8 cellular contexts compared by ENCODE assay signal in genomic region chr21:45555557-45556301, GRCh38. TPM values are rescaled to one million over a fixed set of nuclear protein-coding genes. Genes with fewer than 3 reads are reported as not detected.
DNase-seq lines count a peak whose midpoint lies in the region; ATAC-seq and TF ChIP-seq lines count a peak whose summit lies in the region.

No MANE protein-coding gene starts in this region.

- no peaks in the 10 kb centered on the region; the same call in 1 of the 2 replicates for H3K36me3 ChIP-seq in iPS DF 6.9 (ENCODE audit: control insufficient read depth, insufficient read depth, low read length)
- no peaks in the 10 kb centered on the region for H3K36me3 ChIP-seq in gastrocnemius medialis

- intact Hi-C loops in activated CD4-positive, alpha-beta memory T cell treated with anti-CD3 and anti-CD28 coated beads for 36 hours (cut with micrococcal nuclease), result loop anchor here (1.0 kb wide), 2 partner anchors 37 to 41 kb away; no protein-coding TSS in a partner anchor
- intact Hi-C loops in MCF 10A (cut with micrococcal nuclease) (loop anchor here (1.0 kb wide), 3 partner anchors 41 to 263 kb away; no protein-coding TSS in a partner anchor), gastrocnemius medialis (cut with DNase I; ENCODE audit: low total_unique reads) (loop anchor here (1.0 to 5.0 kb wide), 3 partner anchors 41 to 367 kb away; no protein-coding TSS in a partner anchor)

- H3K9me3 Mint-ChIP-seq in activated CD4-positive, alpha-beta memory T cell treated with anti-CD3 and anti-CD28 coated beads, Interleukin-2, amount 10 ng/mL, durations not matched to agents 7 days and 5 days, result no peaks in the 10 kb centered on the region
- H3K9me3 Mint-ChIP-seq in activated CD4-positive, alpha-beta memory T cell treated with anti-CD3 and anti-CD28 coated beads for 36 hours, result no peaks in the 10 kb centered on the region
- no peaks in the 10 kb centered on the region for H3K9me3 Mint-ChIP-seq in MCF 10A (ENCODE audit: unreplicated experiment)

- no peaks in the 10 kb centered on the region for H3K27me3 ChIP-seq in iPS DF 6.9 (ENCODE audit: control insufficient read depth, insufficient read depth, low read length)
- peaks cover under 1 to 6% (median 6%) of the 10 kb centered on the region in 3 donors for H3K27me3 ChIP-seq in gastrocnemius medialis

- H3K4me3 ChIP-seq in iPS DF 6.9 (ENCODE audit: low read length) (peak overlapping the region; percentile 27; the same call in 1 of the 2 replicates), gastrocnemius medialis (peak overlapping the region; percentile 43 to 79 (median 52))

- WGBS in iPS DF 6.9 (ENCODE audit: insufficient coverage, insufficient read length), result no CpG with 5 or more reads among the region's 62 CpGs

- in situ Hi-C loops in gastrocnemius medialis (cut with MboI; ENCODE audit: low sequenced_read_pairs in 4 of 4), result loop anchor here (10.0 to 25.0 kb wide), 2 partner anchors 257 to 259 kb away; no protein-coding TSS in a partner anchor

- H3K9me3 ChIP-seq in iPS DF 6.9 (ENCODE audit: control insufficient read depth, insufficient read depth, low read length) (no peaks in the 10 kb centered on the region), gastrocnemius medialis (no peaks in the 10 kb centered on the region)

- CTCF ChIA-PET in activated CD4-positive, alpha-beta memory T cell treated with anti-CD3 and anti-CD28 coated beads, Interleukin-2, amount 10 ng/mL, durations not matched to agents 7 days and 5 days (lab: Charles Lee), result interaction anchor here (0.8 to 1.6 kb wide), 8 partner anchors 12 to 324 kb away, joined by 3 to 16 read pairs (median 4); no protein-coding TSS in a partner anchor
- CTCF ChIA-PET in activated CD4-positive, alpha-beta memory T cell treated with anti-CD3 and anti-CD28 coated beads for 36 hours (lab: Charles Lee), result interaction anchor here (0.6 to 1.2 kb wide), 5 partner anchors 17 to 264 kb away, joined by 3 to 8 read pairs (median 3); no protein-coding TSS in a partner anchor
- CTCF ChIA-PET in MCF 10A (lab: Yijun Ruan, JAX), result interaction anchor here (0.6 to 4.8 kb wide), 22 partner anchors 14 to 1821 kb away, joined by 3 to 53 read pairs (median 4); no protein-coding TSS in a partner anchor

- POLR2A ChIA-PET in activated CD4-positive, alpha-beta memory T cell treated with anti-CD3 and anti-CD28 coated beads, Interleukin-2, amount 10 ng/mL, durations not matched to agents 7 days and 5 days (lab: Charles Lee), result interaction anchor here (1.1 to 1.2 kb wide), 2 partner anchors 37 to 42 kb away, joined by 3 to 7 read pairs; no protein-coding TSS in a partner anchor
- POLR2A ChIA-PET in activated CD4-positive, alpha-beta memory T cell treated with anti-CD3 and anti-CD28 coated beads for 36 hours (lab: Charles Lee), result interaction anchor here (0.7 to 1.8 kb wide), 2 partner anchors 29 to 37 kb away, joined by 3 to 9 read pairs; no protein-coding TSS in a partner anchor
- POLR2A ChIA-PET in MCF 10A (lab: Yijun Ruan, JAX), result interaction anchor here (0.7 to 1.5 kb wide), 5 partner anchors 12 to 276 kb away, joined by 3 to 5 read pairs (median 3); no protein-coding TSS in a partner anchor

- no peak for TF ChIP-seq POLR2A in gastrocnemius medialis (IDR thresholded peaks at IDR 0.05)

- H3K4me1 Mint-ChIP-seq in activated CD4-positive, alpha-beta memory T cell treated with anti-CD3 and anti-CD28 coated beads, Interleukin-2, amount 10 ng/mL, durations not matched to agents 7 days and 5 days, result peaks cover 28% of the 10 kb centered on the region
- H3K4me1 Mint-ChIP-seq in activated CD4-positive, alpha-beta memory T cell treated with anti-CD3 and anti-CD28 coated beads for 36 hours (ENCODE audit: low read depth), result peaks cover 23% of the 10 kb centered on the region
- peaks cover 17% of the 10 kb centered on the region for H3K4me1 Mint-ChIP-seq in MCF 10A (ENCODE audit: insufficient read depth, unreplicated experiment)

- ATAC-seq in gastrocnemius medialis, result peak; percentile 67 to 87

- peaks cover 7% of the 10 kb centered on the region for H3K27me3 Mint-ChIP-seq in activated CD4-positive, alpha-beta memory T cell treated with anti-CD3 and anti-CD28 coated beads, Interleukin-2, amount 10 ng/mL, durations not matched to agents 7 days and 5 days
- H3K27me3 Mint-ChIP-seq in activated CD4-positive, alpha-beta memory T cell treated with anti-CD3 and anti-CD28 coated beads for 36 hours, result peaks cover 12% of the 10 kb centered on the region
- H3K27me3 Mint-ChIP-seq in MCF 10A (ENCODE audit: insufficient read depth, unreplicated experiment), result peaks cover 10% of the 10 kb centered on the region

- peaks cover 2% of the 10 kb centered on the region for H3K4me1 ChIP-seq in iPS DF 6.9 (ENCODE audit: control insufficient read depth, insufficient read depth, low read length)
- peaks cover 3% of the 10 kb centered on the region in 2 donors for H3K4me1 ChIP-seq in gastrocnemius medialis

- peak; percentile 16 for DNase-seq in activated CD4-positive, alpha-beta memory T cell treated with anti-CD3 and anti-CD28 coated beads, Interleukin-2, amount 10 ng/mL, durations not matched to agents 7 days and 5 days
- DNase-seq in activated CD4-positive, alpha-beta memory T cell treated with anti-CD3 and anti-CD28 coated beads for 36 hours, result no peak
- DNase-seq in T-helper 22 cell (ENCODE audit: low read depth), result peak; percentile 26
- DNase-seq in MCF 10A (ENCODE audit: unreplicated experiment), result peak; percentile 76
- no peak for DNase-seq in iPS DF 6.9 (ENCODE audit: low read depth, low spot score)
- DNase-seq in gastrocnemius medialis, result peak; percentile 32 to 69
- DNase-seq in GDM1 (lab: John Stamatoyannopoulos, UW), result no peak

- no TSS peak for BruUV-seq in MCF 10A (replicated peaks; lab: Mats Ljungman, UMichigan)

- peak; percentile 81 for TF ChIP-seq CTCF in LNCAP (IDR thresholded peaks at IDR 0.05)
- peak; percentile 56 for TF ChIP-seq CTCF in MCF 10A (IDR thresholded peaks at IDR 0.05; ENCODE audit: unreplicated experiment)
- peak; percentile 50 to 82 (median 60) for TF ChIP-seq CTCF in gastrocnemius medialis (IDR thresholded peaks at IDR 0.05 in 4 of 5, conservative IDR thresholded peaks at IDR 0.05 in 1 of 5)

- no peak overlapping the region for H3K27ac Mint-ChIP-seq in activated CD4-positive, alpha-beta memory T cell treated with anti-CD3 and anti-CD28 coated beads, Interleukin-2, amount 10 ng/mL, durations not matched to agents 7 days and 5 days
- H3K27ac Mint-ChIP-seq in activated CD4-positive, alpha-beta memory T cell treated with anti-CD3 and anti-CD28 coated beads for 36 hours, result no peak overlapping the region
- peak overlapping the region; percentile 61 for H3K27ac Mint-ChIP-seq in MCF 10A (ENCODE audit: low read depth, unreplicated experiment)

- no peak overlapping the region for H3K4me3 Mint-ChIP-seq in activated CD4-positive, alpha-beta memory T cell treated with anti-CD3 and anti-CD28 coated beads, Interleukin-2, amount 10 ng/mL, durations not matched to agents 7 days and 5 days
- H3K4me3 Mint-ChIP-seq in activated CD4-positive, alpha-beta memory T cell treated with anti-CD3 and anti-CD28 coated beads for 36 hours, result no peak overlapping the region
- H3K4me3 Mint-ChIP-seq in MCF 10A (ENCODE audit: unreplicated experiment), result peak overlapping the region; percentile 83

- no peak overlapping the region for H3K27ac ChIP-seq in iPS DF 6.9 (ENCODE audit: low read length)
- H3K27ac ChIP-seq in gastrocnemius medialis, result peak overlapping the region; percentile 14 to 78 (median 54)

- no peaks in the 10 kb centered on the region for H3K36me3 Mint-ChIP-seq in activated CD4-positive, alpha-beta memory T cell treated with anti-CD3 and anti-CD28 coated beads, Interleukin-2, amount 10 ng/mL, durations not matched to agents 7 days and 5 days (ENCODE audit: low read depth)
- H3K36me3 Mint-ChIP-seq in activated CD4-positive, alpha-beta memory T cell treated with anti-CD3 and anti-CD28 coated beads for 36 hours, result no peaks in the 10 kb centered on the region
- peaks cover 5% of the 10 kb centered on the region for H3K36me3 Mint-ChIP-seq in MCF 10A (ENCODE audit: insufficient read depth, unreplicated experiment)

RNA-seq across cellular contexts. Expression of gene SLC19A1, which starts 13.5 kb away (rescaled TPM):
- 10 to 100 TPM; 30.0 to 31.2 TPM for total RNA-seq in activated CD4-positive, alpha-beta memory T cell treated with anti-CD3 and anti-CD28 coated beads, Interleukin-2, amount 10 ng/mL, durations not matched to agents 7 days and 5 days
- 10 to 100 TPM; 29.2 to 30.3 TPM for total RNA-seq in activated CD4-positive, alpha-beta memory T cell treated with anti-CD3 and anti-CD28 coated beads for 36 hours
- total RNA-seq in MCF 10A (2022) (16.0 and 25.4 TPM in 2 replicates), gastrocnemius medialis (1 to 10 TPM; 1.8 to 9.6 (median 2.1) TPM)

Comparison
In these comparisons a context has a peak if more than half of its experiments do, and no peak if none do; other contexts are left out.
1. DNase-seq: peak in activated CD4-positive, alpha-beta memory T cell treated with anti-CD3 and anti-CD28 coated beads, Interleukin-2, amount 10 ng/mL, durations not matched to agents 7 days and 5 days (single experiment), T-helper 22 cell (single experiment), MCF 10A (single experiment) and gastrocnemius medialis (2 of 2); none in activated CD4-positive, alpha-beta memory T cell treated with anti-CD3 and anti-CD28 coated beads for 36 hours (single experiment), iPS DF 6.9 (single experiment) and GDM1 (single experiment).
2. Peak in every context shown above with its lines, with median percentiles within 50 percentile points of each other: CTCF ChIP-seq.